In genomic region chr16:73231969-73232554, GRCh38 we compare ENCODE assay signal across 11 cellular contexts.
DNase-seq lines count a peak whose midpoint lies in the region; ATAC-seq and TF ChIP-seq lines count a peak whose summit lies in the region.
"Had no signal": no experiment of that assay in that cellular context is flagged by ENCODE, and none has a peak within 500 bp of the region (broad histone marks: within the 10 kb centered on the region; RNA-seq: fewer than 3 reads in every experiment).

No MANE protein-coding gene starts in this region.

- ATAC-seq in GM21825 (IDR thresholded peaks at IDR 0.05; ENCODE audit: unreplicated experiment), result no peak
- no peak for ATAC-seq in GM19463 (IDR thresholded peaks at IDR 0.05; ENCODE audit: unreplicated experiment)
- ATAC-seq: activated CD4-positive, CD25-positive, alpha-beta regulatory T cell treated with anti-CD3 and anti-CD28 coated beads, Interleukin-2, amount 50 U/mL, for 24 hours; activated T-cell treated with anti-CD3 and anti-CD28 coated beads, Interleukin-2, amount 50 U/mL, for 4 hours; esophagus mucosa had no signal

- H3K27me3 Mint-ChIP-seq in type B pancreatic cell, result peaks cover 37% of the 10 kb centered on the region

- peak overlapping the region; percentile 13 for H3K27ac Mint-ChIP-seq in type B pancreatic cell

- peaks cover 8% of the 10 kb centered on the region for H3K4me1 Mint-ChIP-seq in type B pancreatic cell (ENCODE audit: unreplicated experiment)

- no peak for TF ChIP-seq CTCF in type B pancreatic cell (conservative IDR thresholded peaks at IDR 0.05)

- H3K36me3 Mint-ChIP-seq in type B pancreatic cell, result no peaks in the 10 kb centered on the region

- H3K9me3 Mint-ChIP-seq in type B pancreatic cell, result no peaks in the 10 kb centered on the region

- DNase-seq in NCI-H345 (lab: John Stamatoyannopoulos, UW) (peak; percentile 10), NCI-H345 treated with DMSO at 0.1 percent for 48 hours (lab: John Stamatoyannopoulos, UW; ENCODE audit: unreplicated experiment) (no peak), cerebellar cortex (ENCODE audit: low spot score) (peak; percentile 5), medulla oblongata (ENCODE audit: extremely low spot score) (peak; percentile 40), type B pancreatic cell (ENCODE audit: extremely low spot score, unreplicated experiment) (no peak), NCI-H446 treated with DMSO at 0.1 percent for 48 hours (lab: John Stamatoyannopoulos, UW) (no peak)
- DNase-seq: activated T-cell treated with anti-CD3 and anti-CD28 coated beads, Interleukin-2, amount 50 U/mL, for 4 hours had no signal

- peak overlapping the region; percentile 68 for H3K4me3 Mint-ChIP-seq in type B pancreatic cell
- H3K4me3 Mint-ChIP-seq: activated T-cell treated with anti-CD3 and anti-CD28 coated beads, Interleukin-2, amount 50 U/mL, for 4 hours had no signal

Comparison
In these comparisons a context has a peak if more than half of its experiments do, and no peak if none do; other contexts are left out.
1. DNase-seq: peak in NCI-H345 (single experiment), cerebellar cortex (single experiment) and medulla oblongata (single experiment); none in NCI-H345 treated with DMSO at 0.1 percent for 48 hours (single experiment), type B pancreatic cell (single experiment) and NCI-H446 treated with DMSO at 0.1 percent for 48 hours (single experiment).